In the genomic region with DNA sequence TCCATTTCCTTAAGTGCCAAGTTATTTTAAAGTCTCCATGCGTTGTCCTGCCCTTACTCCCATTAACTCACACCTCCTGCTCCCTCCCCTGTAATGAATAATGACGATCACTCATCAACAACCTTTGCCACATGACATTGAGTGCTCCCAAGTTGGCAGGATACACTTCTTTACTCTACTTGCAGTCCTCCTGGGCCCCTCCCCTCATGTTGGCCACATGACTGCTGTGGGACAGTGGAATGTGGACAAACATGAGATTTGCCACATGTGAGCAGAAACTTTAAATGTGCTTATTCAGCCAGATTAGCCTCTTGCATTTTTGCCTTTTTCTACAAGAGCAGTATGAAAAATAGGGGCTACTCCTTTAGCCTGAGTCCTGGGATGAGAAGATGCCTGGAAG, we compare ENCODE assay signal across 15 cellular contexts.
A peak's percentile ranks its signal among the peaks of the same experiment; 100 is the strongest.
DNase-seq lines count a peak whose midpoint lies in the region; ATAC-seq and TF ChIP-seq lines count a peak whose summit lies in the region.
"Had no signal": no experiment of that assay in that cellular context is flagged by ENCODE, and none has a peak within 500 bp of the region (broad histone marks: within the 10 kb centered on the region; RNA-seq: fewer than 3 reads in every experiment).

No MANE protein-coding gene starts in this region.

- TF ChIP-seq CTCF in choroid plexus epithelial cell (conservative IDR thresholded peaks at IDR 0.05; ENCODE audit: low read depth, low read length) (no peak), fibroblast of lung (conservative IDR thresholded peaks at IDR 0.05 in 1 of 2, IDR thresholded peaks at IDR 0.05 in 1 of 2; ENCODE audit: low read depth in 1 of 2, low read length in 2 of 2) (no peak)

- DNase-seq in HK-2 (ENCODE audit: unreplicated experiment): peak; percentile 9
- DNase-seq in choroid plexus epithelial cell (ENCODE audit: low read depth): peak; percentile 31
- peak; percentile 1 to 8 for DNase-seq in fibroblast of lung (ENCODE audit: low read depth in 2 of 2)
- DNase-seq in sciatic nerve (ENCODE audit: low spot score): no peak
- no peak for DNase-seq in GDM1 (lab: John Stamatoyannopoulos, UW)
- no peak for DNase-seq in germinal center (ENCODE audit: low spot score)
- no peak for DNase-seq in iPS-NIHi7 (ENCODE audit: extremely low spot score)
- no peak for DNase-seq in NCI-H2227 treated with DMSO at 0.1 percent for 48 hours (lab: John Stamatoyannopoulos, UW)
- DNase-seq: CD8-positive, alpha-beta T cell; COR-L47; DMS153; DMS79 treated with DMSO at 0.1 percent for 48 hours; GF-D8; IMR-90 had no signal

- no peaks in the 10 kb centered on the region for H3K27me3 ChIP-seq in fibroblast of lung (ENCODE audit: control insufficient read depth, insufficient read depth, low read length)

- no peaks in the 10 kb centered on the region for H4K20me1 ChIP-seq in fibroblast of lung (ENCODE audit: control insufficient read depth, extremely low read depth, insufficient read depth, low read length)

- H3K4me3 ChIP-seq in choroid plexus epithelial cell (ENCODE audit: low read depth, low read length) (no peak overlapping the region), fibroblast of lung (replicated peaks in 1 of 4; ENCODE audit: control extremely low read depth in 1 of 4, insufficient read depth in 1 of 4, low read depth in 3 of 4, low read length in 4 of 4) (no peak overlapping the region)
- H3K4me3 ChIP-seq: HAP-1 had no signal

- H3K9ac ChIP-seq in fibroblast of lung (ENCODE audit: insufficient read depth, low read length): no peak overlapping the region

- no peaks in the 10 kb centered on the region for H3K4me1 ChIP-seq in fibroblast of lung (ENCODE audit: control insufficient read depth, extremely low read depth, insufficient read depth, low read length)
- H3K4me1 ChIP-seq: HAP-1 had no signal

- no peaks in the 10 kb centered on the region for H3K9me3 ChIP-seq in fibroblast of lung (ENCODE audit: control insufficient read depth, insufficient read depth, low read depth, low read length)
- H3K9me3 ChIP-seq: HAP-1 had no signal

- no peak overlapping the region for H3K4me2 ChIP-seq in fibroblast of lung (ENCODE audit: extremely low read depth, insufficient read depth, low read length)

- no peaks in the 10 kb centered on the region for H3K79me2 ChIP-seq in fibroblast of lung (ENCODE audit: control insufficient read depth, insufficient read depth, low read length)

- peak; percentile 55 for ATAC-seq in sciatic nerve
- ATAC-seq: CD8-positive, alpha-beta T cell had no signal

- H3K27ac ChIP-seq in fibroblast of lung (ENCODE audit: insufficient read depth, low read length): no peak overlapping the region

- H3K36me3 ChIP-seq in fibroblast of lung (ENCODE audit: control insufficient read depth, insufficient read depth, low read length): no peaks in the 10 kb centered on the region
- H3K36me3 ChIP-seq: HAP-1 had no signal

- intact Hi-C loops in sciatic nerve (cut with DNase I): no loop called here

- H2AFZ ChIP-seq in fibroblast of lung (ENCODE audit: low read length): no peak overlapping the region

Comparison
In these comparisons a context has a peak if more than half of its experiments do, and no peak if none do; other contexts are left out.
1. DNase-seq: peak in HK-2 (single experiment), choroid plexus epithelial cell (single experiment) and fibroblast of lung (2 of 2); none in sciatic nerve (single experiment), GDM1 (single experiment), germinal center (single experiment), iPS-NIHi7 (single experiment) and NCI-H2227 treated with DMSO at 0.1 percent for 48 hours (single experiment).